In the genomic region with DNA sequence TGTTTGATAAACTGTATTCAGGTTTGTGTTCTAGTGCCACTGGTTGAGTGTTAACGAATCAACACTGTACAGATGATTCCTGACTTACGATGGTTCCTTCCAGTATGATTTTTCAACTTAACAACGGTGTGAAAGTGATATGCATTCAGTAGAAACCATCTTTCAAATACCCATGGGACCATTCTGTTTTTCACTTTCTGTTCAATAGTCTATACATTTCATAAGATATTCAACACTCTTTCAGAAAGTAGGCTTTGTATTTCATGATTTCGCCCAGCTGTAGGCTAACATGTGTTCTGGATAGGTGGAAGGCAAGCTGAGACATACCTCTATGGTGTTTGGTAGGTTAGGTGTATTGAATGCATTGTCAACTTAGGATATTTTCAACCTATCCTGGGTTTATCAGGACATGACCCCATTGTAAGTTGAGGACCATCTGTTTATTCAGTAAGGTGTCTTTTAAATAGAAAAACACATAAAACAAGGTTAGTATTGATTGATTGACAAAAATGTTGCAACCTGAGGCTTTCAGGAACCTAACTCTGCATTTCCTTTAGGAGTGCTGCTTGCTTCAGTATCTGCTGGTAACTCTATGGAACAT, we compare ENCODE assay signal across 21 cellular contexts. TPM values are rescaled to one million over a fixed set of nuclear protein-coding genes. Genes with fewer than 3 reads are reported as not detected.
DNase-seq lines count a peak whose midpoint lies in the region; ATAC-seq, FAIRE-seq and TF ChIP-seq lines count a peak whose summit lies in the region.
"Had no signal": no experiment of that assay in that cellular context is flagged by ENCODE, and none has a peak within 500 bp of the region (broad histone marks: within the 10 kb centered on the region; RNA-seq: fewer than 3 reads in every experiment).

No MANE protein-coding gene starts in this region.

- FAIRE-seq in HepG2 (lab: Jason Lieb, UNC), result no peak
- FAIRE-seq: astrocyte, H54 had no signal

- H3K27ac ChIP-seq in HepG2 (ENCODE audit: extremely low read length, insufficient read depth, low read length), result peak overlapping the region; percentile 99
- no peak overlapping the region for H3K27ac ChIP-seq in right lobe of liver
- peak overlapping the region; percentile 99 for H3K27ac ChIP-seq in angular gyrus (ENCODE audit: low read depth, low read length)
- H3K27ac ChIP-seq: prostate gland, SK-N-MC had no signal

- H3K79me2 ChIP-seq in HepG2 (ENCODE audit: insufficient read depth, low read length), result peaks cover 85% of the 10 kb centered on the region

- H3K27ac Mint-ChIP-seq in stimulated activated naive CD8-positive, alpha-beta T cell treated with anti-CD3 and anti-CD28 coated beads, Interleukin-15, amount 100 ng/mL, for 72 hours, result peak overlapping the region; percentile 66 to 79
- H3K27ac Mint-ChIP-seq: endodermal cell, mesothelial cell of epicardium had no signal

- TF ChIP-seq EP300 in HepG2 (IDR thresholded peaks at IDR 0.05; ENCODE audit: low read depth in 2 of 2, low read length in 2 of 2), result peak in 1 of 2 experiments; percentile 61; a peak in 2 of 4 replicates
- no peak for TF ChIP-seq EP300 in HepG2 (CRISPR knock-in tag; IDR thresholded peaks at IDR 0.05; ENCODE audit: borderline replicate concordance)

- TF ChIP-seq RAD21 in HepG2 (CRISPR knock-in tag; IDR thresholded peaks at IDR 0.05), result no peak; the same call in 1 of the 2 replicates

- H3K4me3 ChIP-seq in HepG2 (replicated peaks in 1 of 3; ENCODE audit: insufficient read depth in 1 of 3, low read depth in 2 of 3, low read length in 3 of 3) (no peak overlapping the region), right lobe of liver (no peak overlapping the region)
- H3K4me3 ChIP-seq: prostate gland, SK-N-MC had no signal

- H3K4me1 ChIP-seq in HepG2 (ENCODE audit: insufficient read depth, low read length) (peaks cover 79% of the 10 kb centered on the region), right lobe of liver (peaks cover 0 to 15% (median 9%) of the 10 kb centered on the region in 4 donors)

- H3K9ac ChIP-seq in HepG2 (ENCODE audit: insufficient read depth, low read depth, low read length), result peak overlapping the region; percentile 59

- H3K9me3 ChIP-seq in HepG2 (ENCODE audit: low read length) (no peaks in the 10 kb centered on the region), right lobe of liver (no peaks in the 10 kb centered on the region)
- H3K9me3 ChIP-seq: Caco-2, prostate gland had no signal

- H3K4me3 Mint-ChIP-seq in stimulated activated naive CD8-positive, alpha-beta T cell treated with anti-CD3 and anti-CD28 coated beads, Interleukin-15, amount 100 ng/mL, for 72 hours, result no peak overlapping the region
- H3K4me3 Mint-ChIP-seq: endodermal cell, IgD-negative memory B cell, mesothelial cell of epicardium, neural crest cell had no signal

- CTCF ChIA-PET in HepG2 (lab: Yijun Ruan, JAX; ENCODE audit: low intra/inter-chr PET ratio, low total read pairs) (no interaction called here), HEK293T (lab: Yijun Ruan, JAX) (interaction anchor here (0.6 to 4.5 kb wide), 2 partner anchors 12 to 13 kb away, joined by 3 to 22 read pairs; no protein-coding TSS in a partner anchor)

- 70% methylated on average over 4 of the region's 4 CpGs for WGBS in HepG2 (ENCODE audit: low lambda C conversion rate)
- 100% methylated on average over 3 of the region's 4 CpGs for WGBS in right lobe of liver (ENCODE audit: insufficient coverage, low coverage, low lambda C conversion rate, missing lambda C conversion rate)

- no peaks in the 10 kb centered on the region for H3K27me3 ChIP-seq in HepG2 (ENCODE audit: control insufficient read depth in 1 of 2, insufficient read depth in 2 of 2, low read length in 2 of 2)
- H3K27me3 ChIP-seq in right lobe of liver, result no peaks in the 10 kb centered on the region

- no peak for DNase-seq in HepG2 (ENCODE audit: low spot score)
- no peak for DNase-seq in right lobe of liver
- no peak for DNase-seq in stimulated activated naive CD8-positive, alpha-beta T cell treated with anti-CD3 and anti-CD28 coated beads, Interleukin-15, amount 100 ng/mL, for 72 hours
- no peak for DNase-seq in HEK293T (ENCODE audit: extremely low spot score)
- DNase-seq in cerebellum (ENCODE audit: low spot score), result no peak
- DNase-seq: activated gamma-delta T cell treated with Interleukin-2 at 50 U/mL for 16 hours, Caco-2, glutamatergic neuron, NCI-H1694 treated with DMSO at 0.1 percent for 48 hours had no signal

- peaks cover 59% of the 10 kb centered on the region for H3K4me1 Mint-ChIP-seq in stimulated activated naive CD8-positive, alpha-beta T cell treated with anti-CD3 and anti-CD28 coated beads, Interleukin-15, amount 100 ng/mL, for 72 hours

- ATAC-seq in HepG2, result no peak
- no peak for ATAC-seq in right lobe of liver
- peak; percentile 55 for ATAC-seq in HG03175 (IDR thresholded peaks at IDR 0.05; ENCODE audit: unreplicated experiment)
- no peak for ATAC-seq in stimulated activated naive CD8-positive, alpha-beta T cell treated with anti-CD3 and anti-CD28 coated beads, Interleukin-15, amount 100 ng/mL, for 72 hours
- ATAC-seq in GM18907 (IDR thresholded peaks at IDR 0.05; ENCODE audit: unreplicated experiment), result no peak
- ATAC-seq: left lobe of liver had no signal

- H3K9me3 Mint-ChIP-seq in stimulated activated naive CD8-positive, alpha-beta T cell treated with anti-CD3 and anti-CD28 coated beads, Interleukin-15, amount 100 ng/mL, for 72 hours, result no peaks in the 10 kb centered on the region
- H3K9me3 Mint-ChIP-seq: endodermal cell, IgD-negative memory B cell had no signal

- H2AFZ ChIP-seq in HepG2 (ENCODE audit: low read length), result no peak overlapping the region

- TF ChIP-seq CTCF in HepG2 (CRISPR knock-in tag; IDR thresholded peaks at IDR 0.05), result no peak
- no peak for TF ChIP-seq CTCF in right lobe of liver (IDR thresholded peaks at IDR 0.05)

- TF ChIP-seq POLR2A in HepG2 (IDR thresholded peaks at IDR 0.05; ENCODE audit: insufficient read depth in 1 of 2, low read depth in 2 of 2, low read length in 2 of 2), result no peak; a peak in 1 of 4 replicates
- no peak for TF ChIP-seq POLR2A in right lobe of liver (IDR thresholded peaks at IDR 0.05)

- POLR2A ChIA-PET in HepG2 (lab: Yijun Ruan, JAX) (interaction anchor here (1.0 to 11.3 kb wide), 14 partner anchors 8 to 61 kb away, joined by 3 to 345 read pairs (median 8); a partner anchor contains a TSS), HEK293T (lab: Yijun Ruan, JAX) (interaction anchor here (0.6 kb wide), 1 partner anchor 18 kb away, joined by 3 read pairs; no protein-coding TSS in a partner anchor)

- BruUV-seq in HepG2 (replicated peaks; lab: Mats Ljungman, UMichigan), result no TSS peak

- H3K36me3 ChIP-seq in HepG2 (replicated peaks in 1 of 2; ENCODE audit: control insufficient read depth in 1 of 2, insufficient read depth in 2 of 2, low read length in 2 of 2) (peaks cover 17 to 34% of the 10 kb centered on the region in 2 experiments), right lobe of liver (no peaks in the 10 kb centered on the region)
- H3K36me3 ChIP-seq: prostate gland had no signal

- intact Hi-C loops in HepG2 (cut with micrococcal nuclease; ENCODE audit: unreplicated experiment) (no loop called here), right lobe of liver (cut with DNase I) (no loop called here)

- H3K4me2 ChIP-seq in HepG2 (ENCODE audit: low read depth, low read length), result peak overlapping the region; percentile 48; the same call in 1 of the 2 replicates

- no peaks in the 10 kb centered on the region for H4K20me1 ChIP-seq in HepG2 (ENCODE audit: insufficient read depth, low read length)

- in situ Hi-C loops in HepG2 (cut with HindIII; ENCODE audit: extremely low pct_ligation_motif_present, low pct_unique_long_range_greater_than_20kb), result no loop called here

- H3K27me3 Mint-ChIP-seq in stimulated activated naive CD8-positive, alpha-beta T cell treated with anti-CD3 and anti-CD28 coated beads, Interleukin-15, amount 100 ng/mL, for 72 hours, result no peaks in the 10 kb centered on the region
- H3K27me3 Mint-ChIP-seq: IgD-negative memory B cell had no signal

TF ChIP-seq in HepG2, 621 proteins besides CTCF, POLR2A, EP300 and RAD21 (continues in another document):
- no peak; the same call in 1 of the 2 replicates for TF ChIP-seq ETV5 (CRISPR knock-in tag; IDR thresholded peaks at IDR 0.05; ENCODE audit: borderline replicate concordance)
- peak; percentile 78; the same call in 1 of the 2 replicates for TF ChIP-seq SOX5 (CRISPR knock-in tag; IDR thresholded peaks at IDR 0.05; ENCODE audit: borderline replicate concordance)
- TF ChIP-seq HDAC1 (CRISPR knock-in tag; IDR thresholded peaks at IDR 0.05), result no peak; the same call in 1 of the 2 replicates

TF ChIP-seq in HEK293T, 16 proteins besides CTCF, POLR2A, EP300 and RAD21:
- no peak for TF ChIP-seq ZNF384 (IDR thresholded peaks at IDR 0.05)
- no peak for TF ChIP-seq FOXM1 (IDR thresholded peaks at IDR 0.05; ENCODE audit: borderline replicate concordance)
- no peak for TF ChIP-seq L3MBTL2 (conservative IDR thresholded peaks at IDR 0.05)
- no peak for TF ChIP-seq TARDBP (IDR thresholded peaks at IDR 0.05)
- TF ChIP-seq FOXA1 (IDR thresholded peaks at IDR 0.05), result no peak
- no peak for TF ChIP-seq BHLHE40 (IDR thresholded peaks at IDR 0.05; ENCODE audit: borderline replicate concordance)
- no peak for TF ChIP-seq ELF4 (IDR thresholded peaks at IDR 0.05)

RNA-seq across cellular contexts. Expression of a gene that starts 32.3 kb away (rescaled TPM):
- total RNA-seq in HepG2 (2016; rRNA removed; fragmentation: Illumina TruSeq; extraction: Trizol) (39.0 and 39.1 TPM in 2 replicates), right lobe of liver (1 to 10 TPM; 3.2 to 7.4 (median 4.2) TPM), cerebellum (68.6 TPM)
- 50.4 and 51.2 TPM in 2 replicates for total RNA-seq in HepG2 (2016; cell fraction: cytosol; rRNA removed; fragmentation: Illumina TruSeq; extraction: Trizol; ENCODE audit: low read depth)
- total RNA-seq in HepG2 (2016; cell fraction: insoluble cytoplasmic fraction; rRNA removed; fragmentation: Illumina TruSeq; extraction: Trizol), result 32.6 and 44.6 TPM in 2 replicates
- total RNA-seq in HepG2 (2016; cell fraction: membrane; rRNA removed; fragmentation: Illumina TruSeq; extraction: Trizol), result 52.4 and 52.9 TPM in 2 replicates
- 33.3 and 38.2 TPM in 2 replicates for total RNA-seq in HepG2 (2016; cell fraction: nucleus; rRNA removed; fragmentation: Illumina TruSeq; extraction: Trizol)
- 57.6 and 59.5 TPM in 2 replicates for polyA plus RNA-seq in HepG2 (2011; rRNA removed)
- 44.7 and 49.0 TPM in 2 replicates for polyA plus RNA-seq in HepG2 (2011; cell fraction: cytosol; rRNA removed)
- polyA plus RNA-seq in HepG2 (2011; cell fraction: nucleus; rRNA removed), result 85.9 and 86.7 TPM in 2 replicates
- polyA plus RNA-seq in HepG2 (2012), result 53.7 and 59.9 TPM in 2 replicates
- polyA plus RNA-seq in HepG2 (2016; cell fraction: cytosol; fragmentation: Illumina TruSeq; extraction: Trizol; ENCODE audit: low read depth), result 53.0 and 54.8 TPM in 2 replicates
- polyA plus RNA-seq in HepG2 (2016; cell fraction: insoluble cytoplasmic fraction; fragmentation: Illumina TruSeq; extraction: Trizol; ENCODE audit: low read depth), result 28.2 and 29.0 TPM in 2 replicates
- polyA plus RNA-seq in HepG2 (2016; cell fraction: membrane; fragmentation: Illumina TruSeq; extraction: Trizol; ENCODE audit: low read depth), result 41.5 and 42.8 TPM in 2 replicates
- 49.3 and 52.0 TPM in 2 replicates for polyA plus RNA-seq in HepG2 (2016; cell fraction: nucleus; fragmentation: Illumina TruSeq; extraction: Trizol; ENCODE audit: insufficient read depth, low read depth)
- 21.9 and 161 TPM in 2 replicates for polyA minus RNA-seq in HepG2 (2011; rRNA and poly(A)+ RNA removed; ENCODE audit: low replicate concordance)
- polyA minus RNA-seq in HepG2 (2011; cell fraction: cytosol; rRNA and poly(A)+ RNA removed), result 57.2 and 71.5 TPM in 2 replicates
- 135 and 148 TPM in 2 replicates for polyA minus RNA-seq in HepG2 (2011; cell fraction: nucleus; rRNA and poly(A)+ RNA removed)

Comparison
In these comparisons a context has a peak if more than half of its experiments do, and no peak if none do; other contexts are left out.
1. H3K27ac ChIP-seq: peak in HepG2 (single experiment) and angular gyrus (single experiment); none in right lobe of liver (0 of 3).